ENCODE assay signal across 19 cellular contexts in the genomic region with DNA sequence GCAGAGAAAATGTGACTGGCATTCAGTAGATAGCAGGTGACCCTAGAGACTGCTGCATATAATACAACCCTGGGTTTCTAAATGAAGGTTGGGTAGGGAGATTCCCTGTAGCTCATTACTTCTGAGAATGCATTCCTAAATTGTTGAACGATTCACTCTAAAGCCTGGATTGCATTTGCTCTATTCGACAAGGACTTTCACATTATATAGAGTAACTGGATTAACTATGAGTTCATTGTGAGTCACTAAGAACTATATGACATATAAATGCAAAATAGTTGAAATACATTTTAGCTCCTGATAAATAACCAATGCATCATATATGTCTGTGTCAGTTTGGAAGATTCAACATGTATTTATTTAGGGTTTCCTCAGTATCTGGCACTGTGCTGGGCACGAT.
"Had no signal": no experiment of that assay in that cellular context is flagged by ENCODE, and none has a peak within 500 bp of the region (broad histone marks: within the 10 kb centered on the region; RNA-seq: fewer than 3 reads in every experiment).

No MANE protein-coding gene starts in this region.

- H3K4me3 ChIP-seq: adrenal gland, breast epithelium, esophagus squamous epithelium, lung, tibial artery had no signal

- DNase-seq: activated CD4-positive, alpha-beta T cell treated with anti-CD3 and anti-CD28 coated beads, Interleukin-2, amount 50 U/mL, for 4 hours; activated effector memory CD4-positive, alpha-beta T cell treated with anti-CD3 and anti-CD28 coated beads, Interleukin-2, amount 50 U/mL, for 16 hours; activated T-cell treated with anti-CD3 and anti-CD28 coated beads, Interleukin-2, amount 50 U/mL, for 72 hours; adrenal gland; cerebellar nuclear complex; cortex of kidney; effector CD4-positive, alpha-beta T cell; esophagus squamous epithelium; kidney; midbrain; posterior cingulate gyrus; stimulated activated CD4-positive, alpha-beta T cell treated with anti-CD3 and anti-CD28 coated beads, Interleukin-12 subunit alpha, Interleukin-12 subunit beta, amount 100 ng/mL, for 4 hours; stimulated activated CD4-positive, alpha-beta T cell treated with anti-CD3 and anti-CD28 coated beads, Interleukin-1b, Interleukin-23, amount 100 ng/mL, for 48 hours; stimulated activated CD8-positive, alpha-beta memory T cell treated with anti-CD3 and anti-CD28 coated beads, Interleukin-4, amount 100 ng/mL, for 48 hours; stimulated activated naive CD4-positive, alpha-beta T cell; tibial artery had no signal

- ATAC-seq: activated T-cell treated with anti-CD3 and anti-CD28 coated beads, Interleukin-2, amount 50 U/mL, for 72 hours; left lobe of liver had no signal
